Comparison of ENCODE assay signal across 8 cellular contexts in genomic region chr13:30114586-30115256, GRCh38.
DNase-seq lines count a peak whose midpoint lies in the region; ATAC-seq lines count a peak whose summit lies in the region.

No MANE protein-coding gene starts in this region.

- H3K4me3 ChIP-seq in mononuclear cell (ENCODE audit: low read length) = peak overlapping the region; percentile 52

- H3K4me1 ChIP-seq in mononuclear cell (ENCODE audit: insufficient read depth, low read length) = peaks cover 23% of the 10 kb centered on the region

- peak; percentile 52 for DNase-seq in CMK (ENCODE audit: low read depth)
- peak; percentile 79 for DNase-seq in HK-2 (ENCODE audit: unreplicated experiment)
- peak; percentile 88 to 90 for DNase-seq in NOMO-1 (lab: John Stamatoyannopoulos, UW; ENCODE audit: unreplicated experiment in 2 of 2)
- peak; percentile 76 for DNase-seq in activated CD8-positive, alpha-beta memory T cell treated with anti-CD3 and anti-CD28 coated beads, Interleukin-2, amount 50 U/mL, for 24 hours (ENCODE audit: extremely low read depth)
- peak; percentile 48 for DNase-seq in epidermal melanocyte (ENCODE audit: insufficient read length, low spot score)
- DNase-seq in stimulated activated CD8-positive, alpha-beta memory T cell treated with anti-CD3 and anti-CD28 coated beads, Interleukin-4, amount 100 ng/mL, for 1 hour (ENCODE audit: low read depth in 2 of 2, low spot score in 1 of 2) = peak; percentile 90 to 91

- ATAC-seq in GM19452 (IDR thresholded peaks at IDR 0.05; ENCODE audit: unreplicated experiment) = peak; percentile 88

- H3K9me3 ChIP-seq in mononuclear cell (ENCODE audit: low read depth, low read length) = no peaks in the 10 kb centered on the region

- H3K27me3 ChIP-seq in mononuclear cell (ENCODE audit: insufficient read depth, low read length) = no peaks in the 10 kb centered on the region

Comparison
In these comparisons a context has a peak if more than half of its experiments do, and no peak if none do; other contexts are left out.
1. Peak in every context shown above with its lines: DNase-seq, ATAC-seq and H3K4me3 ChIP-seq.